Comparison of ENCODE assay signal across 15 cellular contexts in genomic region chr22:20522828-20523117, GRCh38. TPM values are rescaled to one million over a fixed set of nuclear protein-coding genes. Genes with fewer than 3 reads are reported as not detected.
DNase-seq lines count a peak whose midpoint lies in the region; ATAC-seq, FAIRE-seq and TF ChIP-seq lines count a peak whose summit lies in the region.
"Had no signal": no experiment of that assay in that cellular context is flagged by ENCODE, and none has a peak within 500 bp of the region (broad histone marks: within the 10 kb centered on the region; RNA-seq: fewer than 3 reads in every experiment).

No MANE protein-coding gene starts in this region.

- peak overlapping the region; percentile 62 to 76 (median 70) for H3K4me2 ChIP-seq in BLaER1 treated with 17β-estradiol and CSF1 and Interleukin-3, amounts not matched to agents 10 nM and 100 nM
- no peak overlapping the region for H3K4me2 ChIP-seq in astrocyte (ENCODE audit: low read length)

- no peak for TF ChIP-seq CTCF in HFFc6 (IDR thresholded peaks at IDR 0.05)
- no peak for TF ChIP-seq CTCF in astrocyte (IDR thresholded peaks at IDR 0.05; ENCODE audit: insufficient read depth, low read depth, low read length)
- TF ChIP-seq CTCF in natural killer cell (IDR thresholded peaks at IDR 0.05): no peak

- peaks cover 45% of the 10 kb centered on the region for H3K36me3 Mint-ChIP-seq in HFFc6 (ENCODE audit: low read depth)
- H3K36me3 Mint-ChIP-seq in astrocyte (ENCODE audit: low read depth, unreplicated experiment): peaks cover 9% of the 10 kb centered on the region
- H3K36me3 Mint-ChIP-seq in natural killer cell: peaks cover 8% of the 10 kb centered on the region

- intact Hi-C loops in natural killer cell (cut with micrococcal nuclease): no loop called here

- DNase-seq in HFFc6: no peak
- no peak for DNase-seq in astrocyte (ENCODE audit: low read depth)
- no peak for DNase-seq in natural killer cell
- DNase-seq in GM19240 (ENCODE audit: insufficient read length, low spot score): no peak
- DNase-seq: GOT3; NCI-H1930; SIG-M5; stimulated activated CD4-positive, alpha-beta T cell treated with anti-CD3 and anti-CD28 coated beads, Interleukin-4, amount 100 ng/mL, for 4 hours; stimulated activated naive CD4-positive, alpha-beta T cell had no signal

- H4K20me1 ChIP-seq in BLaER1 treated with 17β-estradiol and CSF1 and Interleukin-3, amounts not matched to agents 10 nM and 100 nM: peaks cover 99 to 100% (median 100%) of the 10 kb centered on the region in 11 experiments
- H4K20me1 ChIP-seq in astrocyte (ENCODE audit: insufficient read depth, low read length): peaks cover 86% of the 10 kb centered on the region

- no peak for FAIRE-seq in astrocyte (lab: Jason Lieb, UNC)
- FAIRE-seq: endometrium had no signal

- peaks cover 96% of the 10 kb centered on the region for H3K79me2 ChIP-seq in astrocyte (ENCODE audit: insufficient read depth, low read length)

- H3K27ac ChIP-seq in BLaER1 treated with 17β-estradiol and CSF1 and Interleukin-3, amounts not matched to agents 10 nM and 100 nM: peak overlapping the region in 9 of 11 experiments; percentile 43 to 80 (median 67); a peak in 18 of 22 replicates
- no peak overlapping the region for H3K27ac ChIP-seq in astrocyte (ENCODE audit: low read depth, low read length)
- H3K27ac ChIP-seq: C4-2B had no signal

- ATAC-seq in natural killer cell (no peak), HG02623 (IDR thresholded peaks at IDR 0.05; ENCODE audit: unreplicated experiment) (no peak), HG03039 (IDR thresholded peaks at IDR 0.05; ENCODE audit: unreplicated experiment) (no peak)

- H3K9ac ChIP-seq in BLaER1 treated with 17β-estradiol and CSF1 and Interleukin-3, amounts not matched to agents 10 nM and 100 nM: peak overlapping the region in 7 of 11 experiments; percentile 1 to 73 (median 44); a peak in 10 of 22 replicates
- no peak overlapping the region for H3K9ac ChIP-seq in astrocyte (ENCODE audit: low read length)

- H3K27me3 ChIP-seq in BLaER1 treated with 17β-estradiol and CSF1 and Interleukin-3, amounts not matched to agents 10 nM and 100 nM: no peaks in the 10 kb centered on the region
- no peaks in the 10 kb centered on the region for H3K27me3 ChIP-seq in astrocyte (ENCODE audit: insufficient read depth, low read length)

- peak overlapping the region; percentile 81 for H3K27ac Mint-ChIP-seq in HFFc6
- H3K27ac Mint-ChIP-seq in astrocyte (ENCODE audit: unreplicated experiment): peak overlapping the region; percentile 47
- peak overlapping the region; percentile 85 to 86 for H3K27ac Mint-ChIP-seq in natural killer cell

- H3K4me1 Mint-ChIP-seq in HFFc6 (ENCODE audit: low read depth) (peaks cover 81% of the 10 kb centered on the region), astrocyte (ENCODE audit: low read depth, unreplicated experiment) (peaks cover 67% of the 10 kb centered on the region), natural killer cell (peaks cover 67 to 72% of the 10 kb centered on the region in 2 donors)

- peaks cover 65 to 94% (median 79%) of the 10 kb centered on the region in 11 experiments for H3K36me3 ChIP-seq in BLaER1 treated with 17β-estradiol and CSF1 and Interleukin-3, amounts not matched to agents 10 nM and 100 nM
- peaks cover 12% of the 10 kb centered on the region for H3K36me3 ChIP-seq in astrocyte (ENCODE audit: insufficient read depth, low read length)

- H3K9me3 Mint-ChIP-seq in HFFc6 (no peaks in the 10 kb centered on the region), astrocyte (ENCODE audit: unreplicated experiment) (no peaks in the 10 kb centered on the region), natural killer cell (no peaks in the 10 kb centered on the region)
- H3K9me3 Mint-ChIP-seq: brain had no signal

- peaks cover 68 to 83% (median 76%) of the 10 kb centered on the region in 10 experiments for H3K4me1 ChIP-seq in BLaER1 treated with 17β-estradiol and CSF1 and Interleukin-3, amounts not matched to agents 10 nM and 100 nM
- H3K4me1 ChIP-seq in astrocyte (ENCODE audit: insufficient read depth, low read length): peaks cover 56% of the 10 kb centered on the region

- H3K4me3 Mint-ChIP-seq in HFFc6 (peak overlapping the region; percentile 47), astrocyte (ENCODE audit: unreplicated experiment) (no peak overlapping the region), natural killer cell (no peak overlapping the region)
- H3K4me3 Mint-ChIP-seq: brain had no signal

- no peaks in the 10 kb centered on the region for H3K9me3 ChIP-seq in BLaER1 treated with 17β-estradiol and CSF1 and Interleukin-3, amounts not matched to agents 10 nM and 100 nM (replicated peaks in 1 of 11)
- no peaks in the 10 kb centered on the region for H3K9me3 ChIP-seq in astrocyte (ENCODE audit: insufficient read depth, low read depth, low read length)

- no peak overlapping the region for H2AFZ ChIP-seq in astrocyte (ENCODE audit: low read depth, low read length)

- H3K27me3 Mint-ChIP-seq in HFFc6 (ENCODE audit: insufficient read depth): peaks cover 1% of the 10 kb centered on the region; the same call in 1 of the 2 replicates
- H3K27me3 Mint-ChIP-seq in astrocyte (ENCODE audit: low read depth, unreplicated experiment): no peaks in the 10 kb centered on the region
- H3K27me3 Mint-ChIP-seq in natural killer cell (ENCODE audit: low read depth in 2 of 2): no peaks in the 10 kb centered on the region
- H3K27me3 Mint-ChIP-seq: brain had no signal

- H3K4me3 ChIP-seq in BLaER1 treated with 17β-estradiol and CSF1 and Interleukin-3, amounts not matched to agents 10 nM and 100 nM: no peak overlapping the region
- no peak overlapping the region for H3K4me3 ChIP-seq in astrocyte (ENCODE audit: insufficient read depth, low read depth, low read length)

RNA-seq across cellular contexts. Expression of gene MED15, which starts 15.4 kb away (rescaled TPM):
- 100 to 1,000 TPM; 128 to 148 (median 136) TPM for total RNA-seq in HFFc6 (2021; fragmentation: NEBNext Ultra II Directional; extraction: Animal tissue kit (Norgen Biotek cat#: 25700))
- total RNA-seq in astrocyte (127 and 153 TPM in 2 replicates), natural killer cell (100 to 1,000 TPM; 269 to 291 (median 270) TPM)

RNA-seq across cellular contexts. Expression of gene KLHL22, which starts 27.2 kb away (rescaled TPM):
- 10 to 100 TPM; 19.2 to 25.5 (median 21.6) TPM for total RNA-seq in HFFc6 (2021; fragmentation: NEBNext Ultra II Directional; extraction: Animal tissue kit (Norgen Biotek cat#: 25700))
- 13.7 and 14.0 TPM in 2 replicates for total RNA-seq in astrocyte
- 10 to 100 TPM; 26.5 to 53.0 (median 31.0) TPM for total RNA-seq in natural killer cell
